In the genomic region with DNA sequence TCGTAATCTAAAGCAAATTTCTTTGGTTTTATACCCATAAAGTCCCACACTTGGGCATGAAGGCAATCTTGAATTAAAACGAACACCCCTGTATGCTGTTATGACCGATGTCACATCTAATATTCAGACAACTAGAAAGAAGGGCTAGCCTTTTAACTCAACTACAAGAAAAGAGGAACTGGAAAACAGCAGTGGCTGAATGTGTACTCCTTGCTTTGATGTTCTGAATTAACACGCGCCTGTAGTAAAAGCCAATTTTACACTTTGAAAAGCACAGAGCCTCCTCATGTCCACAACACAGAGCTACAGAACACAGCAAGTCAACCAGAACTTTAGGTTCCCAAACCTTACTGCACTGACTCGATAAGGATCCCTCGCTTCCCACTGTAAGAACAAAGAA, we compare ENCODE assay signal across 9 cellular contexts.
DNase-seq lines count a peak whose midpoint lies in the region; ATAC-seq and TF ChIP-seq lines count a peak whose summit lies in the region.
"Had no signal": no experiment of that assay in that cellular context is flagged by ENCODE, and none has a peak within 500 bp of the region (broad histone marks: within the 10 kb centered on the region; RNA-seq: fewer than 3 reads in every experiment).

No MANE protein-coding gene starts in this region.

- H3K9me3 ChIP-seq in T-helper 17 cell (ENCODE audit: control insufficient read depth, low read length, poor library complexity, severe bottlenecking) (no peaks in the 10 kb centered on the region), psoas muscle (no peaks in the 10 kb centered on the region), breast epithelium (peaks cover 0 to 7% of the 10 kb centered on the region in 2 donors)

- no peak for TF ChIP-seq POLR2A in breast epithelium (IDR thresholded peaks at IDR 0.05)

- peaks cover 94% of the 10 kb centered on the region for H3K4me1 ChIP-seq in psoas muscle
- no peaks in the 10 kb centered on the region for H3K4me1 ChIP-seq in breast epithelium

- H3K36me3 ChIP-seq in psoas muscle (ENCODE audit: insufficient read depth in 1 of 2, low read depth in 1 of 2) (no peaks in the 10 kb centered on the region), breast epithelium (no peaks in the 10 kb centered on the region)

- H3K4me1 Mint-ChIP-seq in T-helper 17 cell: peaks cover 46% of the 10 kb centered on the region

- H3K4me3 ChIP-seq in psoas muscle (peak overlapping the region; percentile 44), breast epithelium (no peak overlapping the region)

- H3K27me3 Mint-ChIP-seq in T-helper 17 cell: no peaks in the 10 kb centered on the region

- H3K27me3 ChIP-seq in psoas muscle (ENCODE audit: insufficient read depth in 3 of 3, low read length in 2 of 3): no peaks in the 10 kb centered on the region
- no peaks in the 10 kb centered on the region for H3K27me3 ChIP-seq in breast epithelium

- ATAC-seq in GM18861 (IDR thresholded peaks at IDR 0.05; ENCODE audit: unreplicated experiment) (peak; percentile 85), HG02884 (IDR thresholded peaks at IDR 0.05; ENCODE audit: unreplicated experiment) (peak; percentile 85), T-helper 17 cell (peak; percentile 42), psoas muscle (no peak)

- no peak overlapping the region for H3K4me3 Mint-ChIP-seq in T-helper 17 cell

- H3K27ac ChIP-seq in psoas muscle (peak overlapping the region; percentile 86), breast epithelium (no peak overlapping the region)

- intact Hi-C loops in psoas muscle (cut with DNase I) (no loop called here), breast epithelium (cut with DNase I; ENCODE audit: low total_unique reads) (no loop called here)

- TF ChIP-seq CTCF in psoas muscle (IDR thresholded peaks at IDR 0.05) (no peak), breast epithelium (IDR thresholded peaks at IDR 0.05) (no peak)

- DNase-seq in T-helper 17 cell (no peak), psoas muscle (no peak), NCI-H345 (lab: John Stamatoyannopoulos, UW) (no peak), breast epithelium (ENCODE audit: low spot score in 2 of 2) (no peak), NCI-H1092 (lab: John Stamatoyannopoulos, UW) (no peak)
- no peak for DNase-seq in activated naive CD4-positive, alpha-beta T cell (lab: John Stamatoyannopoulos, UW)
- DNase-seq: NCI-H82 had no signal

- H3K36me3 Mint-ChIP-seq in T-helper 17 cell (ENCODE audit: low read depth): no peaks in the 10 kb centered on the region

- 51 to 63% (median 57%) methylated on average over 7 of the region's 7 CpGs for WGBS in psoas muscle, 3 donors

- H3K27ac Mint-ChIP-seq in T-helper 17 cell: peak overlapping the region; percentile 54

Comparison
In these comparisons a context has a peak if more than half of its experiments do, and no peak if none do; other contexts are left out.
1. ATAC-seq: peak in GM18861 (single experiment), HG02884 (single experiment) and T-helper 17 cell (single experiment); none in psoas muscle (0 of 4).